Comparison of ENCODE assay signal across 22 cellular contexts in the genomic region with DNA sequence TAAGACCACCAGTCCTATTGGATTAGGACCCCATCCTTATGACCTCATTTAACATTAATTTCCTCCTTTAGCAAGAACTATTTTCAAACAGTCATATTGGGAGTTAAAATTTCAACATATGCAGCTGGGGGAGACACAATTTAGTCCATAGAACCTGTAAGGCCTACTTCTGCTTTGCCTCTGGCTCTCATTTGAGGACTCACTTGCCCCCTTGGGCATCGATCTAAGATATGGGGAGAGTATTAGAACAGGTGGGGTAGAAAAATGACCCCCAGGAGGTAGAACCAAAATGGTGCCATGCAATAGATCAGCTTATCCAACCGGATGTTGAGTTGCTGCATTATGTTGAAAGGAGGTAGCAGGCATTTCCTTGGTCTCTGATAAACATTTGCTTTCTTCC.
DNase-seq lines count a peak whose midpoint lies in the region; ATAC-seq and TF ChIP-seq lines count a peak whose summit lies in the region.
"Had no signal": no experiment of that assay in that cellular context is flagged by ENCODE, and none has a peak within 500 bp of the region (broad histone marks: within the 10 kb centered on the region; RNA-seq: fewer than 3 reads in every experiment).

No MANE protein-coding gene starts in this region.

- H3K9me3 Mint-ChIP-seq in natural killer cell treated with Interleukin-12 subunit alpha and Interleukin-12 subunit beta and Interleukin-15 and Interleukin-18, amount 100 ng/mL, for 72 hours = no peaks in the 10 kb centered on the region
- H3K9me3 Mint-ChIP-seq in natural killer cell (no peaks in the 10 kb centered on the region), memory B cell (peaks cover 2% of the 10 kb centered on the region)

- H3K27ac Mint-ChIP-seq in natural killer cell treated with Interleukin-12 subunit alpha and Interleukin-12 subunit beta and Interleukin-15 and Interleukin-18, amount 100 ng/mL, for 72 hours = peak overlapping the region in 1 of 2 donors; percentile 15
- no peak overlapping the region for H3K27ac Mint-ChIP-seq in natural killer cell
- H3K27ac Mint-ChIP-seq in memory B cell = peak overlapping the region; percentile 33

- H3K36me3 Mint-ChIP-seq in natural killer cell treated with Interleukin-12 subunit alpha and Interleukin-12 subunit beta and Interleukin-15 and Interleukin-18, amount 100 ng/mL, for 72 hours = no peaks in the 10 kb centered on the region
- H3K36me3 Mint-ChIP-seq in natural killer cell = no peaks in the 10 kb centered on the region
- no peaks in the 10 kb centered on the region for H3K36me3 Mint-ChIP-seq in memory B cell
- H3K36me3 Mint-ChIP-seq: CD14-positive monocyte had no signal

- no peak for ATAC-seq in natural killer cell treated with Interleukin-12 subunit alpha and Interleukin-12 subunit beta and Interleukin-15 and Interleukin-18, amount 100 ng/mL, for 72 hours
- ATAC-seq in natural killer cell (no peak), memory B cell (ENCODE audit: low read depth) (no peak), GM19463 (IDR thresholded peaks at IDR 0.05; ENCODE audit: unreplicated experiment) (no peak), GM19395 (IDR thresholded peaks at IDR 0.05; ENCODE audit: unreplicated experiment) (no peak)
- ATAC-seq: PC-3 had no signal

- peaks cover 32 to 51% of the 10 kb centered on the region in 2 donors for H3K4me1 Mint-ChIP-seq in natural killer cell treated with Interleukin-12 subunit alpha and Interleukin-12 subunit beta and Interleukin-15 and Interleukin-18, amount 100 ng/mL, for 72 hours (ENCODE audit: low read depth in 2 of 2)
- H3K4me1 Mint-ChIP-seq in natural killer cell (peaks cover 20 to 21% of the 10 kb centered on the region in 2 donors), memory B cell (peaks cover 13% of the 10 kb centered on the region)

- peaks cover 0 to 3% of the 10 kb centered on the region in 2 donors for H3K27me3 Mint-ChIP-seq in natural killer cell treated with Interleukin-12 subunit alpha and Interleukin-12 subunit beta and Interleukin-15 and Interleukin-18, amount 100 ng/mL, for 72 hours
- peaks cover 0 to 3% of the 10 kb centered on the region in 2 donors for H3K27me3 Mint-ChIP-seq in natural killer cell (ENCODE audit: low read depth in 2 of 2)
- peaks cover 6% of the 10 kb centered on the region for H3K27me3 Mint-ChIP-seq in memory B cell

- intact Hi-C loops in natural killer cell (cut with micrococcal nuclease) = no loop called here

- H3K4me3 Mint-ChIP-seq in natural killer cell treated with Interleukin-12 subunit alpha and Interleukin-12 subunit beta and Interleukin-15 and Interleukin-18, amount 100 ng/mL, for 72 hours = peak overlapping the region; percentile 41
- H3K4me3 Mint-ChIP-seq in natural killer cell (no peak overlapping the region), memory B cell (no peak overlapping the region)
- H3K4me3 Mint-ChIP-seq: CD14-positive monocyte had no signal

- no peak for TF ChIP-seq CTCF in natural killer cell (IDR thresholded peaks at IDR 0.05)

- no peak for DNase-seq in natural killer cell treated with Interleukin-12 subunit alpha and Interleukin-12 subunit beta and Interleukin-15 and Interleukin-18, amount 100 ng/mL, for 72 hours (ENCODE audit: low spot score)
- DNase-seq in natural killer cell (no peak), SIG-M5 (lab: John Stamatoyannopoulos, UW) (peak; percentile 16), memory B cell (ENCODE audit: low spot score in 2 of 2) (no peak), mesenteric fat pad (ENCODE audit: low spot score) (no peak), LoVo (ENCODE audit: low spot score) (no peak)
- DNase-seq: 8988T; DMS 273 treated with DMSO at 0.1 percent for 48 hours; DND-41; KBM-7; NCI-H1105 treated with DMSO at 0.1 percent for 48 hours; NCI-H1694 treated with DMSO at 0.1 percent for 48 hours; NCI-H2107; NCI-H510A; NCI-H748 treated with DMSO at 0.1 percent for 48 hours; NK-92 treated with Interleukin-12 subunit alpha and Interleukin-12 subunit beta, amount 100 ng/mL, for 24 hours; PC-3; RPMI8226; SHP77 treated with DMSO at 0.1 percent for 48 hours had no signal
